In the genomic region with DNA sequence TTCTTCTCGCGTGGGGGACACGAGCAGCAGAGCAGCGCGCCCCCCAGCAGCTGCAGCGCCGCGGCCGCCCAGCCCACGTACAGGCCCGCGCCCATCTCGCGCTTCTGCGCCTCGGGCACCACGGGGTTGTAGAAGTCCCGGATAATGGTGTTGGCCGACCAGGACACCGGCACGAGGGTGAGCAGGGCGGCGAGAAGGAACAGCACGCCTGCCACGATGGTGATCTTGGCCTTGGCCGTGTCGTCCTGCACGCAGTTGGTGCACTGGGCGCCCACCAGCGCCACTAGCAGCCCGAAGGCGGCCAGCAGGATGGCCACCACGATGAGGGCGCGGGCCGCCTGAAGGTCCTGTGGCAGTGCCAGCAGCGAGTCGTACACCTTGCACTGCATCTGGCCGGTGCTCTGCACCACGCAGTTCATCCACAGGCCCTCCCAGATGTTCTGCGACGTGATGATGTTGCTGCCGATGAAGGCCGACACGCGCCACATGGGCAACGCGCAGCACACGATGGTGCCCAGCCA, we compare ENCODE assay signal across 11 cellular contexts. TPM values are rescaled to one million over a fixed set of nuclear protein-coding genes. Genes with fewer than 3 reads are reported as not detected.
DNase-seq lines count a peak whose midpoint lies in the region; ATAC-seq and TF ChIP-seq lines count a peak whose summit lies in the region.
"Had no signal": no experiment of that assay in that cellular context is flagged by ENCODE, and none has a peak within 500 bp of the region (broad histone marks: within the 10 kb centered on the region; RNA-seq: fewer than 3 reads in every experiment).

No MANE protein-coding gene starts in this region.

- no peak overlapping the region for H2BK120ac ChIP-seq in mesendoderm (ENCODE audit: low read depth, low read length)

- H2BK5ac ChIP-seq in mesendoderm (ENCODE audit: low read length) = no peak overlapping the region

- peak overlapping the region; percentile 64 for H3K56ac ChIP-seq in mesendoderm (ENCODE audit: low read length)

- WGBS in mesendoderm (ENCODE audit: extremely low coverage, insufficient coverage, low lambda C conversion rate) = no CpG with 5 or more reads among the region's 49 CpGs
- WGBS in upper lobe of left lung, 2 donors = 30 to 32% methylated on average over 14 to 35 of the region's 49 CpGs

- no peaks in the 10 kb centered on the region for H3K79me2 ChIP-seq in mesendoderm (ENCODE audit: control insufficient read depth, insufficient read depth, low read length)

- H3K4me2 ChIP-seq in mesendoderm (ENCODE audit: low read length) = peak overlapping the region; percentile 18

- H2AK5ac ChIP-seq in mesendoderm (ENCODE audit: low read length) = no peak overlapping the region

- H3K79me1 ChIP-seq in mesendoderm (ENCODE audit: low read length) = no peaks in the 10 kb centered on the region

- H3K23ac ChIP-seq in mesendoderm (ENCODE audit: low read length) = no peak overlapping the region

- TF ChIP-seq POLR2A in upper lobe of left lung (IDR thresholded peaks at IDR 0.05) = no peak

- no peak overlapping the region for H4K8ac ChIP-seq in mesendoderm (ENCODE audit: low read depth, low read length)

- H3K4me1 ChIP-seq in cardiac muscle cell (ENCODE audit: low read depth) = no peaks in the 10 kb centered on the region
- no peaks in the 10 kb centered on the region for H3K4me1 ChIP-seq in mesendoderm (ENCODE audit: control insufficient read depth, low read depth, low read length)
- peaks cover 0 to 27% (median 13%) of the 10 kb centered on the region in 4 donors for H3K4me1 ChIP-seq in upper lobe of left lung

- no peak for TF ChIP-seq EP300 in upper lobe of left lung (IDR thresholded peaks at IDR 0.05)

- no peak overlapping the region for H3K27ac ChIP-seq in cardiac muscle cell
- no peak overlapping the region for H3K27ac ChIP-seq in coronary artery
- no peak overlapping the region for H3K27ac ChIP-seq in mesendoderm (ENCODE audit: low read depth, low read length)
- peak overlapping the region; percentile 31 to 75 (median 68) for H3K27ac ChIP-seq in upper lobe of left lung

- no peak overlapping the region for H3K18ac ChIP-seq in mesendoderm (ENCODE audit: low read length)

- no peak for TF ChIP-seq CTCF in cardiac muscle cell (IDR thresholded peaks at IDR 0.05; ENCODE audit: low read depth, low read length)
- TF ChIP-seq CTCF in coronary artery (IDR thresholded peaks at IDR 0.05) = no peak
- peak in 1 of 6 experiments; percentile 18 for TF ChIP-seq CTCF in upper lobe of left lung (IDR thresholded peaks at IDR 0.05)

- H3K4me3 ChIP-seq in cardiac muscle cell = peak overlapping the region; percentile 39
- H3K4me3 ChIP-seq in coronary artery = peak overlapping the region; percentile 58
- no peak overlapping the region for H3K4me3 ChIP-seq in mesendoderm (ENCODE audit: low read length)
- H3K4me3 ChIP-seq in upper lobe of left lung = peak overlapping the region in 3 of 4 donors; percentile 45 to 49 (median 46)

- intact Hi-C loops in left cardiac atrium (cut with DNase I) = no loop called here

- no peak overlapping the region for H3K4ac ChIP-seq in mesendoderm (ENCODE audit: low read depth, low read length)

- no peak overlapping the region for H4K5ac ChIP-seq in mesendoderm (ENCODE audit: low read length)

- H2BK15ac ChIP-seq in mesendoderm (replicated peaks; ENCODE audit: low read depth) = no peak overlapping the region

- DNase-seq in cardiac muscle cell (ENCODE audit: low read depth in 1 of 2, low spot score in 1 of 2) (no peak), left cardiac atrium (no peak), coronary artery (ENCODE audit: low spot score) (no peak), mesendoderm (no peak), upper lobe of left lung (peak; percentile 31 to 81), NCI-H2171 treated with DMSO at 0.1 percent for 48 hours (lab: John Stamatoyannopoulos, UW) (no peak)
- no peak for DNase-seq in activated CD4-positive, alpha-beta T cell treated with anti-CD3 and anti-CD28 coated beads for 4 hours
- no peak for DNase-seq in activated CD4-positive, alpha-beta T cell treated with anti-CD3 and anti-CD28 coated beads for 1 hour
- DNase-seq: MV-4-11, natural killer cell had no signal

- no peaks in the 10 kb centered on the region for H3K9me3 ChIP-seq in cardiac muscle cell (ENCODE audit: low read depth)
- no peaks in the 10 kb centered on the region for H3K9me3 ChIP-seq in upper lobe of left lung

- no peak for ATAC-seq in left cardiac atrium
- ATAC-seq in upper lobe of left lung (ENCODE audit: low FRiP score in 2 of 2) = peak in 1 of 2 donors; percentile 17
- ATAC-seq: natural killer cell had no signal

- H3K27me3 ChIP-seq in cardiac muscle cell (peaks cover 42% of the 10 kb centered on the region), mesendoderm (ENCODE audit: insufficient read depth, low read length, poor library complexity) (no peaks in the 10 kb centered on the region), upper lobe of left lung (peaks cover 0 to 19% (median 6%) of the 10 kb centered on the region in 4 donors)

- H3K9ac ChIP-seq in mesendoderm (ENCODE audit: low read length) = no peak overlapping the region

- H3K36me3 ChIP-seq in cardiac muscle cell (no peaks in the 10 kb centered on the region), mesendoderm (ENCODE audit: control insufficient read depth, insufficient read depth, low read length) (no peaks in the 10 kb centered on the region), upper lobe of left lung (no peaks in the 10 kb centered on the region)

RNA-seq across cellular contexts. Expression of gene CLDN3, which starts 0.5 kb away (rescaled TPM):
- 5.9 and 11.0 TPM in 2 replicates for total RNA-seq in cardiac muscle cell
- polyA plus RNA-seq in cardiac muscle cell = 5.6 and 11.2 TPM in 2 replicates
- total RNA-seq in left cardiac atrium = not detected
- 1.6 TPM for polyA plus RNA-seq in mesendoderm (2013, experiment 1 of 2)
- polyA plus RNA-seq in mesendoderm (2013, experiment 2 of 2) = 1.7 TPM
- total RNA-seq in upper lobe of left lung = 10 to 100 TPM; 21.9 to 95.0 (median 43.9) TPM
- total RNA-seq: fibroblast of villous mesenchyme, natural killer cell had no signal

RNA-seq across cellular contexts. Expression of gene ABHD11, which starts 30.9 kb away (rescaled TPM):
- 30.9 and 48.9 TPM in 2 replicates for total RNA-seq in cardiac muscle cell
- polyA plus RNA-seq in cardiac muscle cell = 42.2 and 59.6 TPM in 2 replicates
- 10 to 100 TPM; 22.6 to 27.4 TPM for total RNA-seq in left cardiac atrium
- polyA plus RNA-seq in mesendoderm (2013, experiment 1 of 2) = 9.8 TPM
- polyA plus RNA-seq in mesendoderm (2013, experiment 2 of 2) = 10.8 TPM
- 10 to 100 TPM; 13.6 to 35.3 (median 28.2) TPM for total RNA-seq in upper lobe of left lung

RNA-seq across cellular contexts. Expression of gene STX1A, which starts 50.1 kb away (rescaled TPM):
- total RNA-seq in cardiac muscle cell (14.4 and 20.6 TPM in 2 replicates), left cardiac atrium (1 to 10 TPM; 2.0 to 2.6 TPM), upper lobe of left lung (10 to 100 TPM in 2 of 6 donors, 1 to 10 TPM in 4; 4.1 to 16.9 (median 5.9) TPM)
- 9.8 and 11.8 TPM in 2 replicates for polyA plus RNA-seq in cardiac muscle cell
- 4.8 TPM for polyA plus RNA-seq in mesendoderm (2013, experiment 1 of 2)
- polyA plus RNA-seq in mesendoderm (2013, experiment 2 of 2) = 5.3 TPM

Comparison
In these comparisons a context has a peak if more than half of its experiments do, and no peak if none do; other contexts are left out.
1. DNase-seq: peak in upper lobe of left lung (2 of 2); none in cardiac muscle cell (0 of 2), left cardiac atrium (single experiment), coronary artery (single experiment), mesendoderm (single experiment), activated CD4-positive, alpha-beta T cell treated with anti-CD3 and anti-CD28 coated beads for 4 hours (0 of 2), activated CD4-positive, alpha-beta T cell treated with anti-CD3 and anti-CD28 coated beads for 1 hour (single experiment) and NCI-H2171 treated with DMSO at 0.1 percent for 48 hours (single experiment).
2. H3K27ac ChIP-seq: peak in upper lobe of left lung (4 of 4); none in cardiac muscle cell (single experiment), coronary artery (0 of 2) and mesendoderm (single experiment).